ENCODE assay signal across 13 cellular contexts in the genomic region with DNA sequence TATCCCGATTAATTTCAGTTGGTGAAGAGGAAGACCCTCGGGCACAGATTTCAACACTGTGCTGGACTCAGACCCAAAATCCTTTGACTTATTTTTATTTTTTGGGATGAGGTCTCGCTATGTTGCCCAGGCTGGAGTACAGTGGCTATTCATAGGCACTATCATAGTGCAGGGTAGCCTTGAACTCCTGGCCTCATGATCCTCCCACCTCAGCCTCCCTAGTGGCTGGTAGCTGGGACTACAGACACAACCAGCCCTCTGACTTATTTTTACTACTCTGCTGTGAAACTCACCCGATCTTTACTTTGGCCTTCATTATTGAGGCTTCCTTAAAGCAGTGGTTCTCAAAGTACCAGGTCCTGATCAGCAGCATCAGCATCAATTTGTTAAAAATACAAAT. TPM values are rescaled to one million over a fixed set of nuclear protein-coding genes. Genes with fewer than 3 reads are reported as not detected.
DNase-seq lines count a peak whose midpoint lies in the region; ATAC-seq and TF ChIP-seq lines count a peak whose summit lies in the region.
"Had no signal": no experiment of that assay in that cellular context is flagged by ENCODE, and none has a peak within 500 bp of the region (broad histone marks: within the 10 kb centered on the region; RNA-seq: fewer than 3 reads in every experiment).

No MANE protein-coding gene starts in this region.

- no peak overlapping the region for H3K4me3 ChIP-seq in DOHH2 (ENCODE audit: low read length)
- H3K4me3 ChIP-seq in KMS-11 (IDR thresholded peaks at IDR 0.05; ENCODE audit: insufficient read depth, low read depth, low read length): no peak overlapping the region
- H3K4me3 ChIP-seq in brain microvascular endothelial cell (ENCODE audit: low read depth, low read length): no peak overlapping the region
- no peak overlapping the region for H3K4me3 ChIP-seq in neural progenitor cell
- no peak overlapping the region for H3K4me3 ChIP-seq in body of pancreas
- no peak overlapping the region for H3K4me3 ChIP-seq in suprapubic skin

- H3K4me1 ChIP-seq in DOHH2 (ENCODE audit: control insufficient read depth, low read length) (0 out of 2 replicates have a peak, but pooled peaks cover 6% of the 10 kb centered on the region), KMS-11 (ENCODE audit: low read depth, poor library complexity, severe bottlenecking) (peaks cover 33% of the 10 kb centered on the region), neural progenitor cell (no peaks in the 10 kb centered on the region), body of pancreas (no peaks in the 10 kb centered on the region), suprapubic skin (peaks cover 6% of the 10 kb centered on the region)

- no peak for TF ChIP-seq POLR2A in body of pancreas (IDR thresholded peaks at IDR 0.05)
- no peak for TF ChIP-seq POLR2A in suprapubic skin (IDR thresholded peaks at IDR 0.05)

- H3K9me3 ChIP-seq in DOHH2 (ENCODE audit: control insufficient read depth, insufficient read depth, low read length) (no peaks in the 10 kb centered on the region), neural progenitor cell (ENCODE audit: low read depth) (no peaks in the 10 kb centered on the region), body of pancreas (no peaks in the 10 kb centered on the region), suprapubic skin (no peaks in the 10 kb centered on the region)

- H3K4me1 Mint-ChIP-seq in neural progenitor cell: no peaks in the 10 kb centered on the region

- H3K79me2 ChIP-seq in DOHH2 (ENCODE audit: control insufficient read depth, low read length) (no peaks in the 10 kb centered on the region), KMS-11 (ENCODE audit: insufficient read depth, low read depth) (no peaks in the 10 kb centered on the region), neural progenitor cell (ENCODE audit: low read depth) (no peaks in the 10 kb centered on the region)

- H3K9ac ChIP-seq in KMS-11 (no peak overlapping the region), neural progenitor cell (no peak overlapping the region)

- no peak overlapping the region for H3K4me3 Mint-ChIP-seq in neural progenitor cell
- H3K4me3 Mint-ChIP-seq: effector memory CD8-positive, alpha-beta T cell had no signal

- DNase-seq in brain microvascular endothelial cell (no peak), neural progenitor cell (ENCODE audit: low spot score) (no peak), T-helper 9 cell (no peak), NCI-H2107 treated with DMSO at 0.1 percent for 48 hours (lab: John Stamatoyannopoulos, UW; ENCODE audit: unreplicated experiment) (no peak), body of pancreas (no peak), suprapubic skin (ENCODE audit: low spot score in 2 of 2) (no peak)
- DNase-seq: activated CD8-positive, alpha-beta memory T cell treated with anti-CD3 and anti-CD28 coated beads, Interleukin-2, amount 50 U/mL, for 4 hours; effector memory CD8-positive, alpha-beta T cell; hippocampal formation; posterior cingulate gyrus; substantia nigra had no signal

- H3K4me2 ChIP-seq in DOHH2 (ENCODE audit: low read length) (no peak overlapping the region), KMS-11 (peak overlapping the region; percentile 58), neural progenitor cell (no peak overlapping the region)

- H3K27me3 Mint-ChIP-seq in neural progenitor cell (ENCODE audit: insufficient read depth, low read depth): peaks cover 3% of the 10 kb centered on the region
- H3K27me3 Mint-ChIP-seq: effector memory CD8-positive, alpha-beta T cell had no signal

- H3K36me3 ChIP-seq in DOHH2 (ENCODE audit: control insufficient read depth, low read length): no peaks in the 10 kb centered on the region
- no peaks in the 10 kb centered on the region for H3K36me3 ChIP-seq in KMS-11 (ENCODE audit: insufficient read depth)
- no peaks in the 10 kb centered on the region for H3K36me3 ChIP-seq in brain microvascular endothelial cell (replicated peaks)
- H3K36me3 ChIP-seq in neural progenitor cell: no peaks in the 10 kb centered on the region
- H3K36me3 ChIP-seq in body of pancreas (replicated peaks in 1 of 2; ENCODE audit: insufficient read depth in 1 of 2, low read depth in 2 of 2): no peaks in the 10 kb centered on the region
- no peaks in the 10 kb centered on the region for H3K36me3 ChIP-seq in suprapubic skin

- WGBS in body of pancreas, 2 donors: 88 to 92% methylated on average over 4 of the region's 4 CpGs
- WGBS in suprapubic skin: 79% methylated on average over 4 of the region's 4 CpGs

- intact Hi-C loops in body of pancreas (cut with DNase I): no loop called here

- H2AFZ ChIP-seq in KMS-11 (ENCODE audit: low read depth): no peak overlapping the region
- H2AFZ ChIP-seq in neural progenitor cell (replicated peaks): no peak overlapping the region

- no peak for ATAC-seq in body of pancreas
- ATAC-seq: effector memory CD8-positive, alpha-beta T cell had no signal

- no peak for TF ChIP-seq EP300 in suprapubic skin (IDR thresholded peaks at IDR 0.05)

- in situ Hi-C loops in brain microvascular endothelial cell (cut with HindIII; ENCODE audit: low pct_ligation_motif_present, low sequenced_read_pairs): no loop called here

- no peaks in the 10 kb centered on the region for H4K20me1 ChIP-seq in DOHH2 (ENCODE audit: control insufficient read depth, insufficient read depth, low read depth, low read length)
- H4K20me1 ChIP-seq in KMS-11 (ENCODE audit: insufficient read depth): no peaks in the 10 kb centered on the region
- no peaks in the 10 kb centered on the region for H4K20me1 ChIP-seq in neural progenitor cell (ENCODE audit: low read depth)

- H3K27me3 ChIP-seq in DOHH2 (ENCODE audit: control insufficient read depth, low read length) (no peaks in the 10 kb centered on the region), KMS-11 (ENCODE audit: insufficient read depth, low read depth) (no peaks in the 10 kb centered on the region), brain microvascular endothelial cell (replicated peaks) (no peaks in the 10 kb centered on the region), neural progenitor cell (no peaks in the 10 kb centered on the region), body of pancreas (no peaks in the 10 kb centered on the region), suprapubic skin (no peaks in the 10 kb centered on the region)

- no peak overlapping the region for H3K27ac Mint-ChIP-seq in neural progenitor cell

- H3K9me2 ChIP-seq in DOHH2 (replicated peaks; ENCODE audit: control insufficient read depth, low read length): no peaks in the 10 kb centered on the region

- H3K27ac ChIP-seq in DOHH2 (ENCODE audit: low read depth, low read length): no peak overlapping the region
- peak overlapping the region; percentile 1; the same call in 1 of the 2 replicates for H3K27ac ChIP-seq in KMS-11
- no peak overlapping the region for H3K27ac ChIP-seq in brain microvascular endothelial cell
- H3K27ac ChIP-seq in neural progenitor cell: no peak overlapping the region
- H3K27ac ChIP-seq in body of pancreas: peak overlapping the region in 1 of 4 donors; percentile 31
- no peak overlapping the region for H3K27ac ChIP-seq in suprapubic skin

- H3K9me3 Mint-ChIP-seq in neural progenitor cell: no peaks in the 10 kb centered on the region
- H3K9me3 Mint-ChIP-seq: effector memory CD8-positive, alpha-beta T cell had no signal

- TF ChIP-seq CTCF in DOHH2 (IDR thresholded peaks at IDR 0.05; ENCODE audit: low read depth, low read length, poor library complexity, severe bottlenecking) (peak; percentile 23), KMS-11 (conservative IDR thresholded peaks at IDR 0.05; ENCODE audit: low read depth, low read length) (0 out of 2 replicates have a peak, but pooled peaks have one; percentile 35), brain microvascular endothelial cell (IDR thresholded peaks at IDR 0.05; ENCODE audit: low read depth, low read length, missing control alignments) (peak; percentile 39), neural progenitor cell (IDR thresholded peaks at IDR 0.05) (peak; percentile 12), body of pancreas (IDR thresholded peaks at IDR 0.05) (no peak), suprapubic skin (IDR thresholded peaks at IDR 0.05) (no peak)

- peaks cover 2% of the 10 kb centered on the region for H3K36me3 Mint-ChIP-seq in neural progenitor cell

- H3F3A ChIP-seq in DOHH2 (ENCODE audit: control insufficient read depth, insufficient read depth) (0 out of 2 replicates have a peak, but pooled peaks cover 3% of the 10 kb centered on the region), neural progenitor cell (ENCODE audit: low read depth) (peaks cover 4% of the 10 kb centered on the region)

RNA-seq across cellular contexts. Expression of a gene that starts 18.2 kb away (rescaled TPM):
- total RNA-seq in neural progenitor cell (ENCODE audit: low replicate concordance) (49.7 and 72.1 TPM in 2 replicates), body of pancreas (10 to 100 TPM in 1 of 2 donors, 1 to 10 TPM in 1; 9.9 to 17.5 TPM), suprapubic skin (10 to 100 TPM; 30.4 to 47.9 (median 36.1) TPM)

RNA-seq across cellular contexts. Expression of a gene that starts 57.0 kb away (rescaled TPM):
- total RNA-seq in neural progenitor cell (ENCODE audit: low replicate concordance) (468 and 655 TPM in 2 replicates), body of pancreas (100 to 1,000 TPM in 1 of 2 donors, 10 to 100 TPM in 1; 69.2 to 132 TPM), suprapubic skin (100 to 1,000 TPM in 3 of 4 donors, 10 to 100 TPM in 1; 84.6 to 172 (median 165) TPM)

Comparison
In these comparisons a context has a peak if more than half of its experiments do, and no peak if none do; other contexts are left out.
1. CTCF ChIP-seq: peak in DOHH2 (single experiment), KMS-11 (single experiment), brain microvascular endothelial cell (single experiment) and neural progenitor cell (single experiment); none in body of pancreas (0 of 7) and suprapubic skin (0 of 2).